1 cellular context compared by ENCODE assay signal in genomic region chr4:185016101-185016940, GRCh38.
A peak's percentile ranks its signal among the peaks of the same experiment; 100 is the strongest.
TF ChIP-seq lines count a peak whose summit lies in the region.

No MANE protein-coding gene starts in this region.

TF ChIP-seq in GM23338, 12 proteins besides CTCF, POLR2A, EP300 and RAD21 (continued from another document):
- TF ChIP-seq REST (IDR thresholded peaks at IDR 0.05; ENCODE audit: unreplicated experiment) (no peak), EZH2phosphoT487 (IDR thresholded peaks at IDR 0.05; ENCODE audit: unreplicated experiment) (peak; percentile 88)
